Comparison of ENCODE assay signal across 12 cellular contexts in genomic region chr13:113950451-113951245, GRCh38. TPM values are rescaled to one million over a fixed set of nuclear protein-coding genes. Genes with fewer than 3 reads are reported as not detected.
A peak's percentile ranks its signal among the peaks of the same experiment; 100 is the strongest.
DNase-seq lines count a peak whose midpoint lies in the region; ATAC-seq and TF ChIP-seq lines count a peak whose summit lies in the region.
"Had no signal": no experiment of that assay in that cellular context is flagged by ENCODE, and none has a peak within 500 bp of the region (broad histone marks: within the 10 kb centered on the region; RNA-seq: fewer than 3 reads in every experiment).

No MANE protein-coding gene starts in this region.

- no peak overlapping the region for H3K4me3 ChIP-seq in psoas muscle
- H3K4me3 ChIP-seq: GM23248 had no signal

- H3K9me3 Mint-ChIP-seq in chondrocyte (ENCODE audit: low read depth), result no peaks in the 10 kb centered on the region

- no peak overlapping the region for H3K27ac Mint-ChIP-seq in chondrocyte (ENCODE audit: unreplicated experiment)

- no peaks in the 10 kb centered on the region for H3K27me3 Mint-ChIP-seq in chondrocyte (ENCODE audit: low read depth)

- 53 to 59% (median 56%) methylated on average over 23 to 24 of the region's 24 CpGs for WGBS in psoas muscle, 3 donors

- H3K36me3 ChIP-seq in psoas muscle (ENCODE audit: insufficient read depth in 1 of 2, low read depth in 1 of 2), result peaks cover 0 to 12% of the 10 kb centered on the region in 2 donors
- H3K36me3 ChIP-seq: breast epithelium had no signal

- TF ChIP-seq CTCF in chondrocyte (IDR thresholded peaks at IDR 0.05) (no peak), psoas muscle (IDR thresholded peaks at IDR 0.05) (no peak)

- no peaks in the 10 kb centered on the region for H3K9me3 ChIP-seq in psoas muscle
- H3K9me3 ChIP-seq: breast epithelium, tibial artery had no signal

- intact Hi-C loops in psoas muscle (cut with DNase I), result loop anchor here in 1 of 2 donors (1.0 kb wide), 1 partner anchor 276 kb away; no protein-coding TSS in a partner anchor

- DNase-seq in chondrocyte (ENCODE audit: low spot score) (peak; percentile 75), psoas muscle (peak; percentile 23 to 57), GF-D8 (lab: John Stamatoyannopoulos, UW) (no peak), amniotic stem cell (lab: John Stamatoyannopoulos, UW) (no peak)
- DNase-seq: occipital lobe had no signal

- no peaks in the 10 kb centered on the region for H3K4me1 Mint-ChIP-seq in chondrocyte (ENCODE audit: low read depth)

- H3K27ac ChIP-seq in psoas muscle, result no peak overlapping the region
- H3K27ac ChIP-seq: GM23248, tibial artery had no signal

- no peaks in the 10 kb centered on the region for H3K27me3 ChIP-seq in psoas muscle (ENCODE audit: insufficient read depth in 3 of 3, low read length in 2 of 3)
- H3K27me3 ChIP-seq: breast epithelium, tibial artery had no signal

- H3K4me3 Mint-ChIP-seq in chondrocyte (ENCODE audit: unreplicated experiment), result no peak overlapping the region

- ATAC-seq in GM19043 (IDR thresholded peaks at IDR 0.05; ENCODE audit: low read depth, unreplicated experiment) (peak; percentile 23), HG02840 (IDR thresholded peaks at IDR 0.05; ENCODE audit: low FRiP score, unreplicated experiment) (peak; percentile 24), psoas muscle (peak in 1 of 4 donors; percentile 35), GM18861 (IDR thresholded peaks at IDR 0.05; ENCODE audit: unreplicated experiment) (no peak), GM21717 (IDR thresholded peaks at IDR 0.05; ENCODE audit: unreplicated experiment) (no peak)

- H3K4me1 ChIP-seq in psoas muscle, result peaks cover 5% of the 10 kb centered on the region

- peaks cover 11% of the 10 kb centered on the region for H3K36me3 Mint-ChIP-seq in chondrocyte (ENCODE audit: low read depth)

RNA-seq across cellular contexts. Expression of gene C13orf46, which starts 23.2 kb away (rescaled TPM):
- total RNA-seq in chondrocyte (1.7 to 2.2 TPM (median 2.0 TPM) in 3 replicates), psoas muscle (1 to 10 TPM in 1 of 4 donors, under 1 TPM in 3; 0.24 to 2.5 (median 0.73) TPM)
- polyA plus RNA-seq in psoas muscle, result under 1 TPM in 2 of 3 donors, not detected in 1; 0.14 to 0.53 TPM
- total RNA-seq: GM23248 had no signal

Comparison
In these comparisons a context has a peak if more than half of its experiments do, and no peak if none do; other contexts are left out.
1. ATAC-seq: peak in GM19043 (single experiment) and HG02840 (single experiment); none in GM18861 (single experiment) and GM21717 (single experiment).
2. DNase-seq: peak in chondrocyte (single experiment) and psoas muscle (2 of 2); none in GF-D8 (single experiment) and amniotic stem cell (single experiment).